ENCODE assay signal across 10 cellular contexts in genomic region chr14:43894534-43894933, GRCh38.
DNase-seq lines count a peak whose midpoint lies in the region; ATAC-seq and TF ChIP-seq lines count a peak whose summit lies in the region.
"Had no signal": no experiment of that assay in that cellular context is flagged by ENCODE, and none has a peak within 500 bp of the region (broad histone marks: within the 10 kb centered on the region; RNA-seq: fewer than 3 reads in every experiment).

No MANE protein-coding gene starts in this region.

- no peaks in the 10 kb centered on the region for H3K4me1 Mint-ChIP-seq in activated CD4-positive, alpha-beta memory T cell treated with anti-CD3 and anti-CD28 coated beads for 36 hours (ENCODE audit: low read depth)
- H3K4me1 Mint-ChIP-seq: activated CD4-positive, alpha-beta memory T cell treated with anti-CD3 and anti-CD28 coated beads, Interleukin-2, amount 10 ng/mL, durations not matched to agents 7 days and 5 days; memory B cell had no signal

- CTCF ChIA-PET in HCT116 (lab: Charles Lee): interaction anchor here (1.4 kb wide), 1 partner anchor 11 kb away, joined by 3 read pairs; no protein-coding TSS in a partner anchor
- CTCF ChIA-PET in activated CD4-positive, alpha-beta memory T cell treated with anti-CD3 and anti-CD28 coated beads for 36 hours (lab: Charles Lee): no interaction called here

- TF ChIP-seq RAD21 in HCT116 (IDR thresholded peaks at IDR 0.05; ENCODE audit: low read depth): 0 out of 2 replicates have a peak, but pooled peaks have one; percentile 8

- peaks cover 3% of the 10 kb centered on the region for H3K9me3 Mint-ChIP-seq in activated CD4-positive, alpha-beta memory T cell treated with anti-CD3 and anti-CD28 coated beads for 36 hours
- H3K9me3 Mint-ChIP-seq: activated CD4-positive, alpha-beta memory T cell treated with anti-CD3 and anti-CD28 coated beads, Interleukin-2, amount 10 ng/mL, durations not matched to agents 7 days and 5 days; memory B cell had no signal

- 60% methylated on average over 3 of the region's 3 CpGs for WGBS in hepatocyte (ENCODE audit: low lambda C conversion rate, missing lambda C conversion rate)

- no peaks in the 10 kb centered on the region for H3K27me3 Mint-ChIP-seq in activated CD4-positive, alpha-beta memory T cell treated with anti-CD3 and anti-CD28 coated beads for 36 hours
- H3K27me3 Mint-ChIP-seq: activated CD4-positive, alpha-beta memory T cell treated with anti-CD3 and anti-CD28 coated beads, Interleukin-2, amount 10 ng/mL, durations not matched to agents 7 days and 5 days; memory B cell had no signal

- intact Hi-C loops in HCT116 (cut with micrococcal nuclease): loop anchor here (10.0 kb wide), 1 partner anchor 390 kb away; no protein-coding TSS in a partner anchor
- intact Hi-C loops in activated CD4-positive, alpha-beta memory T cell treated with anti-CD3 and anti-CD28 coated beads for 36 hours (cut with micrococcal nuclease): no loop called here

- H4K20me1 ChIP-seq in DOHH2 (ENCODE audit: control insufficient read depth, insufficient read depth, low read depth, low read length): no peaks in the 10 kb centered on the region
- no peaks in the 10 kb centered on the region for H4K20me1 ChIP-seq in HCT116 (ENCODE audit: insufficient read depth)
- H4K20me1 ChIP-seq in hepatocyte (ENCODE audit: insufficient read depth, poor library complexity, severe bottlenecking): no peaks in the 10 kb centered on the region

- no peaks in the 10 kb centered on the region for H3F3A ChIP-seq in DOHH2 (ENCODE audit: control insufficient read depth, insufficient read depth)

- no peaks in the 10 kb centered on the region for H3K36me3 Mint-ChIP-seq in activated CD4-positive, alpha-beta memory T cell treated with anti-CD3 and anti-CD28 coated beads for 36 hours
- H3K36me3 Mint-ChIP-seq: memory B cell had no signal

- no peak for TF ChIP-seq POLR2A in HCT116 (IDR thresholded peaks at IDR 0.05; ENCODE audit: borderline replicate concordance, extremely low read depth, insufficient read depth, insufficient read length)

- H3K27ac Mint-ChIP-seq in activated CD4-positive, alpha-beta memory T cell treated with anti-CD3 and anti-CD28 coated beads for 36 hours: no peak overlapping the region
- H3K27ac Mint-ChIP-seq: activated CD4-positive, alpha-beta memory T cell treated with anti-CD3 and anti-CD28 coated beads, Interleukin-2, amount 10 ng/mL, durations not matched to agents 7 days and 5 days; memory B cell had no signal

- H3K27ac ChIP-seq in DOHH2 (ENCODE audit: low read depth, low read length) (no peak overlapping the region), HCT116 (ENCODE audit: low read depth, low read length) (no peak overlapping the region), hepatocyte (no peak overlapping the region)

- POLR2A ChIA-PET in HCT116 (lab: Charles Lee): no interaction called here
- POLR2A ChIA-PET in activated CD4-positive, alpha-beta memory T cell treated with anti-CD3 and anti-CD28 coated beads for 36 hours (lab: Charles Lee): no interaction called here

- peak; percentile 7 for DNase-seq in HCT116 (ENCODE audit: low read depth, low spot score)
- peak; percentile 54 for DNase-seq in OCI-M1 (lab: John Stamatoyannopoulos, UW)
- DNase-seq in hepatocyte (ENCODE audit: low spot score): no peak
- DNase-seq in MG63: no peak
- no peak for DNase-seq in DMS79 treated with DMSO at 0.1 percent for 48 hours (lab: John Stamatoyannopoulos, UW)
- no peak for DNase-seq in activated CD4-positive, alpha-beta memory T cell treated with anti-CD3 and anti-CD28 coated beads for 36 hours
- DNase-seq in pons (ENCODE audit: low spot score): no peak
- DNase-seq: activated CD4-positive, alpha-beta memory T cell treated with anti-CD3 and anti-CD28 coated beads, Interleukin-2, amount 10 ng/mL, durations not matched to agents 7 days and 5 days had no signal

- H3K4me3 Mint-ChIP-seq in activated CD4-positive, alpha-beta memory T cell treated with anti-CD3 and anti-CD28 coated beads for 36 hours: no peak overlapping the region
- H3K4me3 Mint-ChIP-seq: activated CD4-positive, alpha-beta memory T cell treated with anti-CD3 and anti-CD28 coated beads, Interleukin-2, amount 10 ng/mL, durations not matched to agents 7 days and 5 days; memory B cell had no signal

- no peak overlapping the region for H3K9ac ChIP-seq in HCT116 (ENCODE audit: low read length)

- no peaks in the 10 kb centered on the region for H3K9me3 ChIP-seq in DOHH2 (ENCODE audit: control insufficient read depth, insufficient read depth, low read length)
- H3K9me3 ChIP-seq in HCT116 (ENCODE audit: control insufficient read depth in 1 of 2, insufficient read depth in 1 of 2, low read depth in 1 of 2, low read length in 2 of 2): no peaks in the 10 kb centered on the region
- no peaks in the 10 kb centered on the region for H3K9me3 ChIP-seq in hepatocyte (ENCODE audit: low read depth)
- no peaks in the 10 kb centered on the region for H3K9me3 ChIP-seq in MG63

- H3K79me2 ChIP-seq in DOHH2 (ENCODE audit: control insufficient read depth, low read length) (no peaks in the 10 kb centered on the region), HCT116 (ENCODE audit: insufficient read depth, low read length) (no peaks in the 10 kb centered on the region), hepatocyte (no peaks in the 10 kb centered on the region)

- H3K9me2 ChIP-seq in DOHH2 (replicated peaks; ENCODE audit: control insufficient read depth, low read length) (no peaks in the 10 kb centered on the region), HCT116 (ENCODE audit: insufficient read depth) (no peaks in the 10 kb centered on the region), hepatocyte (replicated peaks; ENCODE audit: insufficient read depth) (no peaks in the 10 kb centered on the region)

- TF ChIP-seq CTCF in DOHH2 (IDR thresholded peaks at IDR 0.05; ENCODE audit: low read depth, low read length, poor library complexity, severe bottlenecking) (peak; percentile 80), HCT116 (IDR thresholded peaks at IDR 0.05 in 2 of 3, conservative IDR thresholded peaks at IDR 0.05 in 1 of 3; ENCODE audit: borderline replicate concordance in 1 of 3, insufficient read depth in 1 of 3, low read depth in 2 of 3, low read length in 2 of 3) (peak in 2 of 3 experiments; percentile 41 to 70; a peak in 4 of 6 replicates), hepatocyte (IDR thresholded peaks at IDR 0.05; ENCODE audit: poor library complexity) (peak; percentile 36)

- peak; percentile 73 for ATAC-seq in HCT116

- no TSS peak for BruUV-seq in HCT116 (replicated peaks; lab: Mats Ljungman, UMichigan)

- H3K4me2 ChIP-seq in DOHH2 (ENCODE audit: low read length): no peak overlapping the region
- no peak overlapping the region for H3K4me2 ChIP-seq in HCT116 (ENCODE audit: low read length)
- H3K4me2 ChIP-seq in hepatocyte: no peak overlapping the region

- H3K4me1 ChIP-seq in DOHH2 (ENCODE audit: control insufficient read depth, low read length) (no peaks in the 10 kb centered on the region), HCT116 (ENCODE audit: control insufficient read depth in 1 of 2, insufficient read depth in 2 of 2, low read length in 2 of 2) (no peaks in the 10 kb centered on the region), hepatocyte (ENCODE audit: insufficient read depth) (peaks cover 5% of the 10 kb centered on the region)

- H3K27me3 ChIP-seq in DOHH2 (ENCODE audit: control insufficient read depth, low read length): no peaks in the 10 kb centered on the region
- H3K27me3 ChIP-seq in HCT116 (ENCODE audit: insufficient read depth, low read length): no peaks in the 10 kb centered on the region
- H3K27me3 ChIP-seq in hepatocyte: no peaks in the 10 kb centered on the region
- H3K27me3 ChIP-seq in MG63: no peaks in the 10 kb centered on the region

- H3K4me3 ChIP-seq in DOHH2 (ENCODE audit: low read length) (no peak overlapping the region), HCT116 (replicated peaks in 1 of 2; ENCODE audit: low read depth in 1 of 2, low read length in 2 of 2) (no peak overlapping the region), hepatocyte (no peak overlapping the region), MG63 (no peak overlapping the region)

- H2AFZ ChIP-seq in HCT116 (ENCODE audit: low read depth, low read length, poor library complexity, severe bottlenecking) (no peak overlapping the region), hepatocyte (no peak overlapping the region)

- RAD21 ChIA-PET in HCT116 (lab: Charles Lee; ENCODE audit: low non-redundant PET in 1 of 2, low total read pairs in 2 of 2, uncharacterized antibody in 2 of 2, unreplicated experiment in 2 of 2): no interaction called here

- no peaks in the 10 kb centered on the region for H3K36me3 ChIP-seq in DOHH2 (ENCODE audit: control insufficient read depth, low read length)
- no peaks in the 10 kb centered on the region for H3K36me3 ChIP-seq in HCT116 (ENCODE audit: control insufficient read depth in 1 of 2, insufficient read depth in 2 of 2, low read length in 2 of 2)
- H3K36me3 ChIP-seq in hepatocyte (replicated peaks; ENCODE audit: insufficient read depth, low read depth): no peaks in the 10 kb centered on the region
- H3K36me3 ChIP-seq in MG63: no peaks in the 10 kb centered on the region

TF ChIP-seq in HCT116, 20 proteins besides CTCF, POLR2A, EP300 and RAD21:
- TF ChIP-seq, protein P1, sequence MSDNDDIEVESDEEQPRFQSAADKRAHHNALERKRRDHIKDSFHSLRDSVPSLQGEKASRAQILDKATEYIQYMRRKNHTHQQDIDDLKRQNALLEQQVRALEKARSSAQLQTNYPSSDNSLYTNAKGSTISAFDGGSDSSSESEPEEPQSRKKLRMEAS (IDR thresholded peaks at IDR 0.05): no peak

Comparison
In these comparisons a context has a peak if more than half of its experiments do, and no peak if none do; other contexts are left out.
1. DNase-seq: peak in HCT116 (single experiment) and OCI-M1 (single experiment); none in hepatocyte (single experiment), MG63 (single experiment), DMS79 treated with DMSO at 0.1 percent for 48 hours (single experiment), activated CD4-positive, alpha-beta memory T cell treated with anti-CD3 and anti-CD28 coated beads for 36 hours (single experiment) and pons (single experiment).
2. Peak in every context shown above with its lines, with median percentiles within 50 percentile points of each other: CTCF ChIP-seq.